1 cellular context compared by ENCODE assay signal in the genomic region with DNA sequence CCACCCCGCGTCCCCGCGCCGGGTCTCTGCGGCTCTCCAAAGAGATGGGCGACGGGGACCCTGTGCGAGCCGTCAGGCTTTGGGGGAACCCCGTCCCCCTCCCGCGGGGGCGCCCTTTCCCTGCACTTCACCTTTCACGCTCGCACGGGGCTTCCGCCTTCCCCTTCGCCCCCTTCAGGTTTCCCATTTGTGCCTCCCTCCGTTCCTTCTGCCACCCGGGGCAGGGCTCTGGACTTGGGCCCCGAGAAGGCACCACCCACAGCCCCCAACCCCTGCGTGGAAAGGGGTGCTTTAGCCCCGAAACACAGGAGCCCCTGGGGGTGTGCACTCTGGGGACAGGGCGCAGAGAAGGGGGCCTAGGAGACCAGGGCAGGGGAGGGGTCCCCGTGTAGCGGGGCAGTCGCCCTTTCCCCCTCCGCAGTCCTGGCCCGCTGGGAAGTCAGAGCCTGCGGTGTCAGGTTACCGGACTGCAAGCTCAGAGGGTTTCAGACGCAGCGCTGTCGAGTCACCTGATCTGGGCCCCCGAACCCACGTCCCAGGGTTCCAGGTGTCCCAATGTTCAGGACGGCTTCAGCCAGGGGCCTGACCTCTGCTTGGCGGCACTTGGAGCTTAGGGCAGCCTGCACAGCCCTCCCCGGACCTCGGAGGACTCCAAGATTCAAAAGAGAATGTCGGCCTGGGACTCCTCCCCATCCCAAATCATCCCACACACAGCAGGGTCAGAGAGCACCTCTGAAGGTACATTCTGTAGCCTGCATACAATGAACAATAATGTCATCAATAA.
TF ChIP-seq lines count a peak whose summit lies in the region.

No MANE protein-coding gene starts in this region.

TF ChIP-seq in HCT116, 20 proteins besides CTCF, POLR2A, EP300 and RAD21:
- TF ChIP-seq TCF7L2 (IDR thresholded peaks at IDR 0.05; ENCODE audit: borderline replicate concordance, extremely low read depth, insufficient read depth, insufficient read length) (no peak), ZNF274 (IDR thresholded peaks at IDR 0.05; ENCODE audit: low read depth, low read length) (no peak)
TF ChIP-seq in HCT116: peak in this region for 0.
